Comparison of ENCODE assay signal across 31 cellular contexts in genomic region chr15:77732514-77733335, GRCh38.
"Had no signal": no experiment of that assay in that cellular context is flagged by ENCODE, and none has a peak within 500 bp of the region (broad histone marks: within the 10 kb centered on the region; RNA-seq: fewer than 3 reads in every experiment).

No MANE protein-coding gene starts in this region.

- H3K27ac Mint-ChIP-seq: activated CD4-positive, alpha-beta T cell treated with anti-CD3 and anti-CD28 coated beads, Interleukin-2, amount 10 ng/mL, durations not matched to agents 24 days and 14 days; activated CD8-positive, alpha-beta T cell treated with anti-CD3 and anti-CD28 coated beads for 36 hours; activated naive CD4-positive, alpha-beta T cell treated with anti-CD3 and anti-CD28 coated beads for 36 hours; activated naive CD8-positive, alpha-beta T cell; activated naive CD8-positive, alpha-beta T cell treated with anti-CD3 and anti-CD28 coated beads, Interleukin-2, amount 50 U/mL, for 24 hours; activated T-helper 1 cell treated with anti-CD3 and anti-CD28 coated beads, Interleukin-12 subunit alpha, Interleukin-12 subunit beta, Interleukin-2, Interleukin-4 antibody, amounts not matched to agents 30 ng/mL and 10 ng/mL and 1 ng/mL, durations not matched to agents 14 hours and 24 hours and 36 hours; T-helper 2 cell treated with Interferon-gamma antibody and Interleukin-4, amounts not matched to agents 5 μg/mL and 100 μg/mL, for 36 hours had no signal

- H3K9me3 ChIP-seq: SJCRH30 had no signal

- FAIRE-seq: RCC 7860, TTC549 had no signal

- H3K4me1 Mint-ChIP-seq: activated CD4-positive, alpha-beta T cell treated with anti-CD3 and anti-CD28 coated beads, Interleukin-2, amount 10 ng/mL, durations not matched to agents 24 days and 14 days; activated naive CD8-positive, alpha-beta T cell treated with anti-CD3 and anti-CD28 coated beads, Interleukin-2, amount 50 U/mL, for 24 hours; central memory CD8-positive, alpha-beta T cell had no signal

- H3K27me3 ChIP-seq: SJCRH30 had no signal

- DNase-seq: activated CD4-positive, alpha-beta T cell treated with anti-CD3 and anti-CD28 coated beads, Interleukin-2, amount 10 ng/mL, durations not matched to agents 24 days and 14 days; activated CD4-positive, alpha-beta T cell treated with anti-CD3 and anti-CD28 coated beads, Interleukin-2, amount 50 U/mL, for 4 hours; activated CD8-positive, alpha-beta memory T cell treated with anti-CD3 and anti-CD28 coated beads, Interleukin-2, amount 50 U/mL, for 4 hours; activated CD8-positive, alpha-beta T cell treated with anti-CD3 and anti-CD28 coated beads for 36 hours; activated gamma-delta T cell treated with Interleukin-2 at 50 U/mL for 16 hours; activated naive CD4-positive, alpha-beta T cell treated with anti-CD3 and anti-CD28 coated beads for 36 hours; activated naive CD8-positive, alpha-beta T cell treated with anti-CD3 and anti-CD28 coated beads, Interleukin-2, amount 50 U/mL, for 24 hours; activated T-cell treated with anti-CD3 and anti-CD28 coated beads for 4 hours; activated T-cell treated with anti-CD3 and anti-CD28 coated beads, Interleukin-2, amount 50 U/mL, for 4 hours; aorta; Karpas-422; NCI-H1048; NCI-H1105 treated with DMSO at 0.1 percent for 48 hours; NCI-H146; NCI-H187; NCI-H2029 treated with DMSO at 0.1 percent for 48 hours; NCI-H2107; NCI-H2171; NCI-H510A; NCI-H748 treated with DMSO at 0.1 percent for 48 hours; PC-9; SHP77; SJCRH30 had no signal

- H3K4me1 ChIP-seq: SJCRH30 had no signal

- H3K4me3 ChIP-seq: cardiac muscle cell, PC-9, SJCRH30, SK-N-MC had no signal

- H3K27ac ChIP-seq: cardiac muscle cell, PC-9, SJCRH30 had no signal

- H3K4me3 Mint-ChIP-seq: activated CD4-positive, alpha-beta T cell treated with anti-CD3 and anti-CD28 coated beads, Interleukin-2, amount 10 ng/mL, durations not matched to agents 24 days and 14 days; activated CD8-positive, alpha-beta T cell treated with anti-CD3 and anti-CD28 coated beads for 36 hours; activated naive CD4-positive, alpha-beta T cell treated with anti-CD3 and anti-CD28 coated beads for 36 hours; activated naive CD8-positive, alpha-beta T cell; activated naive CD8-positive, alpha-beta T cell treated with anti-CD3 and anti-CD28 coated beads, Interleukin-2, amount 50 U/mL, for 24 hours; activated T-cell treated with anti-CD3 and anti-CD28 coated beads, Interleukin-2, amount 50 U/mL, for 4 hours; activated T-helper 1 cell treated with anti-CD3 and anti-CD28 coated beads, Interleukin-12 subunit alpha, Interleukin-12 subunit beta, Interleukin-2, Interleukin-4 antibody, amounts not matched to agents 30 ng/mL and 10 ng/mL and 1 ng/mL, durations not matched to agents 14 hours and 24 hours and 36 hours; central memory CD8-positive, alpha-beta T cell; T-helper 2 cell treated with Interferon-gamma antibody and Interleukin-4, amounts not matched to agents 5 μg/mL and 100 μg/mL, for 36 hours had no signal

- H3K27me3 Mint-ChIP-seq: activated CD8-positive, alpha-beta T cell treated with anti-CD3 and anti-CD28 coated beads for 36 hours; activated naive CD8-positive, alpha-beta T cell had no signal

- H2AFZ ChIP-seq: PC-9 had no signal

- H3K36me3 Mint-ChIP-seq: activated naive CD8-positive, alpha-beta T cell had no signal

- ATAC-seq: activated CD8-positive, alpha-beta T cell treated with anti-CD3 and anti-CD28 coated beads for 36 hours; activated naive CD8-positive, alpha-beta T cell treated with anti-CD3 and anti-CD28 coated beads, Interleukin-2, amount 50 U/mL, for 24 hours; activated T-cell treated with anti-CD3 and anti-CD28 coated beads, Interleukin-2, amount 50 U/mL, for 4 hours had no signal

- H3K4me2 ChIP-seq: PC-9 had no signal

- H3K36me3 ChIP-seq: cardiac muscle cell, SJCRH30 had no signal
